Comparison of ENCODE assay signal across 17 cellular contexts in the genomic region with DNA sequence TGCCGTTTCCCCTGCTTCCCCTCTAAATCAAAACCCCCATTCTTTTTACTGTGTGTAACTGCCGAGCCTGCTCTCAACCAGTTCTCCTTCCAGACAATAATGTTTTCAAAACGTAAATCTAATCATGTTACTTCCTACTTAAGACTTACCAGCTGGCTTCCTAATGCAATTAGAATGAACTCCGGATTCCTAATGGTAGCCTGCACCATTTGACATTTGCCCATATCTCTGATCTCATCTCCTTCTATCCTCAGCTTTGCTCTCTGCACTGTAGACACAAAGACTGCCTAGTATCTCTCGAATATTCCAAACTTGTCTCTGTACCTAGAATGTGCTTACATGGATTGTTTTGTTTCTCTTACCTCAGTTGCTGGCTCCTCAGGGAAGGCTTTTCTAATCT. TPM values are rescaled to one million over a fixed set of nuclear protein-coding genes. Genes with fewer than 3 reads are reported as not detected.
DNase-seq lines count a peak whose midpoint lies in the region; ATAC-seq, FAIRE-seq and TF ChIP-seq lines count a peak whose summit lies in the region.
"Had no signal": no experiment of that assay in that cellular context is flagged by ENCODE, and none has a peak within 500 bp of the region (broad histone marks: within the 10 kb centered on the region; RNA-seq: fewer than 3 reads in every experiment).

No MANE protein-coding gene starts in this region.

- no peak for FAIRE-seq in endothelial cell of umbilical vein (lab: Jason Lieb, UNC)
- FAIRE-seq: A204.1 had no signal

- H3K27me3 Mint-ChIP-seq in stimulated activated naive B cell treated with anti-CD40 and anti-IgM and Interleukin-4, amounts not matched to agents 10 μg/mL and 1 μg/mL and 100 μg/mL, for 72 hours, result no peaks in the 10 kb centered on the region
- H3K27me3 Mint-ChIP-seq: CD4-positive, alpha-beta T cell had no signal

- H3K9me2 ChIP-seq in SK-N-SH, result no peaks in the 10 kb centered on the region

- H2AFZ ChIP-seq in SK-N-SH (ENCODE audit: low read depth), result no peak overlapping the region
- no peak overlapping the region for H2AFZ ChIP-seq in endothelial cell of umbilical vein (ENCODE audit: low read depth, low read length)

- CTCF ChIA-PET in SK-N-SH (lab: Yijun Ruan, JAX) (interaction anchor here (0.9 to 3.0 kb wide), 2 partner anchors 9 to 14 kb away, joined by 3 to 11 read pairs; no protein-coding TSS in a partner anchor), endothelial cell of umbilical vein (lab: Charles Lee) (interaction anchor here (3.2 to 3.6 kb wide), 2 partner anchors 11 to 15 kb away, joined by 16 to 25 read pairs; no protein-coding TSS in a partner anchor)

- no peak for TF ChIP-seq POLR2A in endothelial cell of umbilical vein (IDR thresholded peaks at IDR 0.05; ENCODE audit: low read depth, low read length)

- H3K4me1 ChIP-seq in BE2C (no peaks in the 10 kb centered on the region; the same call in 1 of the 2 replicates), SK-N-SH (ENCODE audit: control insufficient read depth in 1 of 2, insufficient read depth in 2 of 2, low read depth in 1 of 2, low read length in 1 of 2) (peaks cover 20 to 28% of the 10 kb centered on the region in 2 experiments), endothelial cell of umbilical vein (ENCODE audit: control insufficient read depth, extremely low read depth, insufficient read depth, low read length) (peaks cover 19% of the 10 kb centered on the region)

- H3K79me2 ChIP-seq in SK-N-SH (ENCODE audit: insufficient read depth), result peaks cover 49% of the 10 kb centered on the region
- peaks cover 15% of the 10 kb centered on the region for H3K79me2 ChIP-seq in endothelial cell of umbilical vein (ENCODE audit: control insufficient read depth, insufficient read depth, low read length)

- H3K27me3 ChIP-seq in BE2C (no peaks in the 10 kb centered on the region), SK-N-SH (ENCODE audit: insufficient read depth) (no peaks in the 10 kb centered on the region), endothelial cell of umbilical vein (ENCODE audit: control insufficient read depth in 2 of 2, insufficient read depth in 2 of 2, low read length in 2 of 2) (no peaks in the 10 kb centered on the region)
- H3K27me3 ChIP-seq: Peyer's patch, SJCRH30 had no signal

- H3K36me3 ChIP-seq in BE2C (peaks cover 6% of the 10 kb centered on the region), SK-N-SH (replicated peaks in 1 of 2; ENCODE audit: control insufficient read depth in 1 of 2, insufficient read depth in 2 of 2, low read length in 1 of 2) (peaks cover 0 to 20% of the 10 kb centered on the region in 2 experiments), endothelial cell of umbilical vein (ENCODE audit: control insufficient read depth in 2 of 2, extremely low read depth in 1 of 2, insufficient read depth in 2 of 2, low read length in 2 of 2) (peaks cover 2 to 4% of the 10 kb centered on the region in 2 experiments)

- no peak for TF ChIP-seq CTCF in BE2C (IDR thresholded peaks at IDR 0.05; ENCODE audit: low read depth, low read length)
- no peak for TF ChIP-seq CTCF in SK-N-SH (IDR thresholded peaks at IDR 0.05)
- no peak for TF ChIP-seq CTCF in endothelial cell of umbilical vein (IDR thresholded peaks at IDR 0.05; ENCODE audit: extremely low read depth in 1 of 2, insufficient read depth in 1 of 2, low read depth in 1 of 2, low read length in 2 of 2)

- DNase-seq in BE2C, result no peak
- peak; percentile 62 for DNase-seq in SK-N-SH
- peak; percentile 26 for DNase-seq in endothelial cell of umbilical vein (ENCODE audit: low read depth, low spot score)
- peak; percentile 31 for DNase-seq in superior temporal gyrus (ENCODE audit: extremely low spot score)
- DNase-seq in stimulated activated naive B cell treated with anti-CD40 and anti-IgM and Interleukin-4, amounts not matched to agents 10 μg/mL and 1 μg/mL and 100 μg/mL, for 72 hours, result no peak
- DNase-seq in cerebellar nuclear complex (lab: John Stamatoyannopoulos, UW), result no peak
- DNase-seq: CD4-positive, alpha-beta T cell; COR-L47; DMS79; IMR-90; NCI-H1417; NCI-H1694 treated with DMSO at 0.1 percent for 48 hours; Peyer's patch; SJCRH30 had no signal

- H3K4me3 Mint-ChIP-seq in stimulated activated naive B cell treated with anti-CD40 and anti-IgM and Interleukin-4, amounts not matched to agents 10 μg/mL and 1 μg/mL and 100 μg/mL, for 72 hours, result no peak overlapping the region
- H3K4me3 Mint-ChIP-seq: CD4-positive, alpha-beta T cell had no signal

- BruUV-seq in endothelial cell of umbilical vein (replicated peaks; lab: Mats Ljungman, UMichigan), result no TSS peak

- H3K27ac ChIP-seq in SK-N-SH (ENCODE audit: low read depth in 2 of 2, low read length in 1 of 2) (peak overlapping the region; percentile 73 to 95), endothelial cell of umbilical vein (ENCODE audit: insufficient read depth, low read depth, low read length) (no peak overlapping the region)
- H3K27ac ChIP-seq: KMS-11, SJCRH30 had no signal

- 9% methylated on average over 5 of the region's 5 CpGs for WGBS in SK-N-SH (ENCODE audit: low lambda C conversion rate)

- H3K4me3 ChIP-seq in BE2C (ENCODE audit: low read depth, low read length) (peak overlapping the region; percentile 16; the same call in 1 of the 2 replicates), SK-N-SH (ENCODE audit: low read depth in 2 of 2, low read length in 1 of 2) (peak overlapping the region in 1 of 2 experiments; percentile 27; a peak in 1 of 4 replicates), endothelial cell of umbilical vein (replicated peaks in 1 of 3; ENCODE audit: insufficient read depth in 1 of 3, low read depth in 1 of 3, low read length in 3 of 3) (no peak overlapping the region)
- H3K4me3 ChIP-seq: Peyer's patch, SJCRH30 had no signal

- peaks cover 29% of the 10 kb centered on the region for H3F3A ChIP-seq in SK-N-SH (replicated peaks; ENCODE audit: insufficient read depth)

- peaks cover 9 to 17% of the 10 kb centered on the region in 2 donors for H3K36me3 Mint-ChIP-seq in stimulated activated naive B cell treated with anti-CD40 and anti-IgM and Interleukin-4, amounts not matched to agents 10 μg/mL and 1 μg/mL and 100 μg/mL, for 72 hours

- H3K4me2 ChIP-seq in SK-N-SH (peak overlapping the region; percentile 57), endothelial cell of umbilical vein (ENCODE audit: insufficient read depth, low read length) (no peak overlapping the region)
- H3K4me2 ChIP-seq: KMS-11 had no signal

- no peak for TF ChIP-seq RAD21 in SK-N-SH (IDR thresholded peaks at IDR 0.05; ENCODE audit: low read length)

- no peaks in the 10 kb centered on the region for H3K9me1 ChIP-seq in endothelial cell of umbilical vein (replicated peaks; ENCODE audit: control insufficient read depth, extremely low read depth, insufficient read depth, low read length)

- dilution Hi-C loops in endothelial cell of umbilical vein (cut with MboI; ENCODE audit: extremely low pct_ligation_motif_present, low sequenced_read_pairs), result no loop called here

- no peak for ATAC-seq in stimulated activated naive B cell treated with anti-CD40 and anti-IgM and Interleukin-4, amounts not matched to agents 10 μg/mL and 1 μg/mL and 100 μg/mL, for 72 hours (replicated peaks)
- no peak for ATAC-seq in HG03378 (IDR thresholded peaks at IDR 0.05; ENCODE audit: unreplicated experiment)

- H3K4me1 Mint-ChIP-seq in stimulated activated naive B cell treated with anti-CD40 and anti-IgM and Interleukin-4, amounts not matched to agents 10 μg/mL and 1 μg/mL and 100 μg/mL, for 72 hours, result peaks cover 0 to 4% of the 10 kb centered on the region in 2 donors

- intact Hi-C loops in endothelial cell of umbilical vein (cut with micrococcal nuclease), result no loop called here

- H3K9me3 ChIP-seq in BE2C (no peaks in the 10 kb centered on the region), SK-N-SH (no peaks in the 10 kb centered on the region), endothelial cell of umbilical vein (replicated peaks; ENCODE audit: control insufficient read depth, insufficient read depth, low read length) (no peaks in the 10 kb centered on the region)
- H3K9me3 ChIP-seq: Peyer's patch, SJCRH30 had no signal

- POLR2A ChIA-PET in SK-N-SH (lab: Yijun Ruan, JAX) (no interaction called here), endothelial cell of umbilical vein (lab: Charles Lee) (no interaction called here)

- TF ChIP-seq EP300 in SK-N-SH (IDR thresholded peaks at IDR 0.05; ENCODE audit: borderline replicate concordance in 1 of 2, low read depth in 1 of 2, low read length in 1 of 2), result peak in 1 of 2 experiments; percentile 83; a peak in 2 of 4 replicates

- H3K27ac Mint-ChIP-seq in stimulated activated naive B cell treated with anti-CD40 and anti-IgM and Interleukin-4, amounts not matched to agents 10 μg/mL and 1 μg/mL and 100 μg/mL, for 72 hours, result no peak overlapping the region
- H3K27ac Mint-ChIP-seq: CD4-positive, alpha-beta T cell had no signal

- H3K9me3 Mint-ChIP-seq in stimulated activated naive B cell treated with anti-CD40 and anti-IgM and Interleukin-4, amounts not matched to agents 10 μg/mL and 1 μg/mL and 100 μg/mL, for 72 hours, result no peaks in the 10 kb centered on the region
- H3K9me3 Mint-ChIP-seq: CD4-positive, alpha-beta T cell had no signal

- H4K20me1 ChIP-seq in SK-N-SH (ENCODE audit: insufficient read depth), result no peaks in the 10 kb centered on the region
- H4K20me1 ChIP-seq in endothelial cell of umbilical vein (replicated peaks; ENCODE audit: control insufficient read depth, extremely low read depth, insufficient read depth, low read length), result peaks cover 2% of the 10 kb centered on the region

- H3K9ac ChIP-seq in SK-N-SH (no peak overlapping the region), endothelial cell of umbilical vein (replicated peaks; ENCODE audit: extremely low read depth, insufficient read depth, low read length) (no peak overlapping the region)
- H3K9ac ChIP-seq: KMS-11 had no signal

RNA-seq across cellular contexts. Expression of a gene that starts 12.9 kb away (rescaled TPM):
- polyA plus RNA-seq in BE2C (2012; ENCODE audit: insufficient read depth, insufficient read length, low read depth), result 25.9 TPM
- polyA plus RNA-seq in SK-N-SH (2012; rRNA removed), result 15.4 and 19.6 TPM in 2 replicates
- 20.8 and 23.6 TPM in 2 replicates for polyA plus RNA-seq in SK-N-SH (2012; cell fraction: cytosol; rRNA removed)
- polyA plus RNA-seq in SK-N-SH (2012; cell fraction: nucleus; rRNA removed), result 30.4 and 41.0 TPM in 2 replicates
- 66.8 and 71.0 TPM in 2 replicates for total RNA-seq in endothelial cell of umbilical vein
- 17.9 and 21.9 TPM in 2 replicates for polyA plus RNA-seq in endothelial cell of umbilical vein
- 22.7 and 23.9 TPM in 2 replicates for polyA plus RNA-seq in endothelial cell of umbilical vein (2011; cell fraction: cytosol; rRNA removed)
- polyA plus RNA-seq in endothelial cell of umbilical vein (2011; cell fraction: nucleus; rRNA removed), result 34.9 and 40.9 TPM in 2 replicates
- 52.1 and 63.9 TPM in 2 replicates for polyA plus RNA-seq in endothelial cell of umbilical vein (2012)
- polyA minus RNA-seq in endothelial cell of umbilical vein, result 54.3 and 59.0 TPM in 2 replicates
- 30.0 TPM for polyA minus RNA-seq in endothelial cell of umbilical vein (2011; cell fraction: cytosol; rRNA and poly(A)+ RNA removed)
- 20.8 and 32.0 TPM in 2 replicates for polyA minus RNA-seq in endothelial cell of umbilical vein (2011; cell fraction: nucleus; rRNA and poly(A)+ RNA removed)

RNA-seq across cellular contexts. Expression of a gene that starts 47.4 kb away (rescaled TPM):
- polyA plus RNA-seq in BE2C (2012; ENCODE audit: insufficient read depth, insufficient read length, low read depth), result 26.9 TPM
- polyA plus RNA-seq in SK-N-SH (2012; rRNA removed), result 13.4 and 19.1 TPM in 2 replicates
- 17.1 and 17.9 TPM in 2 replicates for polyA plus RNA-seq in SK-N-SH (2012; cell fraction: cytosol; rRNA removed)
- 22.1 and 23.6 TPM in 2 replicates for polyA plus RNA-seq in SK-N-SH (2012; cell fraction: nucleus; rRNA removed)
- total RNA-seq in endothelial cell of umbilical vein, result 21.3 and 28.9 TPM in 2 replicates
- 12.2 and 13.8 TPM in 2 replicates for polyA plus RNA-seq in endothelial cell of umbilical vein
- 9.0 and 9.3 TPM in 2 replicates for polyA plus RNA-seq in endothelial cell of umbilical vein (2011; cell fraction: cytosol; rRNA removed)
- polyA plus RNA-seq in endothelial cell of umbilical vein (2011; cell fraction: nucleus; rRNA removed), result 13.0 and 16.0 TPM in 2 replicates
- 13.8 and 24.3 TPM in 2 replicates for polyA plus RNA-seq in endothelial cell of umbilical vein (2012)
- polyA minus RNA-seq in endothelial cell of umbilical vein, result 36.9 and 49.4 TPM in 2 replicates
- 35.9 TPM for polyA minus RNA-seq in endothelial cell of umbilical vein (2011; cell fraction: cytosol; rRNA and poly(A)+ RNA removed)
- 18.5 and 20.1 TPM in 2 replicates for polyA minus RNA-seq in endothelial cell of umbilical vein (2011; cell fraction: nucleus; rRNA and poly(A)+ RNA removed)

Comparison
In these comparisons a context has a peak if more than half of its experiments do, and no peak if none do; other contexts are left out.
1. DNase-seq: peak in SK-N-SH (single experiment), endothelial cell of umbilical vein (single experiment) and superior temporal gyrus (single experiment); none in BE2C (single experiment), stimulated activated naive B cell treated with anti-CD40 and anti-IgM and Interleukin-4, amounts not matched to agents 10 μg/mL and 1 μg/mL and 100 μg/mL, for 72 hours (single experiment) and cerebellar nuclear complex (0 of 2).